Comparison of ENCODE assay signal across 8 cellular contexts in the genomic region with DNA sequence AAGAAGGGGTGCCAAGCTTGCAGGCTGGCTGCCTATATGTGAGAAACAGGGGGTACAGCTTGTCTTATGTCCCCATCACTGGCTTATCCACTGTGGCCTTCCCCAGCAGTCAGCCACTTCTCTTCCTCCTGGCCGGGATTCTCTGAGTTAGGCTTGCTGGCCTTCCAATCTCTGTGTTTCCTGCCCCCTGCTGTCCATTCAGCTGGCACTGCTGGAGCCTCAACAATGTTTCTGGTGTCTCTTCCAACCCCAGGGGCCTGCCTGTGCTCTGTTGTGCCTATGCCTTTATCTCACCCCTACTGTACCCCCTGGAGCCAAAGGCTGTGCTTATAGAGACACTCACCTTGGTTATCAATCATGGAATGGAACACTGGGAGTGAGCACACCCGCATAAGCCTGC. TPM values are rescaled to one million over a fixed set of nuclear protein-coding genes. Genes with fewer than 3 reads are reported as not detected.
DNase-seq lines count a peak whose midpoint lies in the region; ATAC-seq and TF ChIP-seq lines count a peak whose summit lies in the region.

No MANE protein-coding gene starts in this region.

- TF ChIP-seq EP300 in stomach (IDR thresholded peaks at IDR 0.05), result no peak

- no peak overlapping the region for H3K27ac ChIP-seq in A673 (ENCODE audit: low read depth, low read length, poor library complexity, severe bottlenecking)
- no peak overlapping the region for H3K27ac ChIP-seq in heart right ventricle
- H3K27ac ChIP-seq in stomach, result no peak overlapping the region

- CTCF ChIA-PET in A673 (lab: Charles Lee), result interaction anchor here (1.4 kb wide), 1 partner anchor 140 kb away, joined by 5 read pairs; no protein-coding TSS in a partner anchor

- 65 to 70% methylated on average over 2 of the region's 2 CpGs for WGBS in heart right ventricle, 2 donors
- WGBS in stomach, 5 donors, result 49 to 71% (median 63%) methylated on average over 2 of the region's 2 CpGs

- H3K4me3 ChIP-seq in A673 (ENCODE audit: low read depth, low read length, poor library complexity, severe bottlenecking) (no peak overlapping the region), heart right ventricle (no peak overlapping the region), stomach (no peak overlapping the region)

- no peaks in the 10 kb centered on the region for H3K9me3 ChIP-seq in A673 (ENCODE audit: low read depth, low read length, poor library complexity, severe bottlenecking)
- H3K9me3 ChIP-seq in heart right ventricle, result peaks cover 0 to 12% (median 0%) of the 10 kb centered on the region in 11 donors
- no peaks in the 10 kb centered on the region for H3K9me3 ChIP-seq in stomach

- H3K4me1 ChIP-seq in A673 (ENCODE audit: insufficient read depth, low read length, poor library complexity, severe bottlenecking) (peaks cover 5% of the 10 kb centered on the region), heart right ventricle (peaks cover 6 to 31% (median 26%) of the 10 kb centered on the region in 9 donors), stomach (peaks cover 0 to 26% (median 17%) of the 10 kb centered on the region in 4 donors)

- H3K36me3 ChIP-seq in A673 (ENCODE audit: insufficient read depth, low read length, poor library complexity, severe bottlenecking) (no peaks in the 10 kb centered on the region), heart right ventricle (no peaks in the 10 kb centered on the region), stomach (no peaks in the 10 kb centered on the region)

- TF ChIP-seq CTCF in A673 (conservative IDR thresholded peaks at IDR 0.05; ENCODE audit: low read depth, low read length) (peak; percentile 55), GM12873 (IDR thresholded peaks at IDR 0.05; ENCODE audit: insufficient read depth, low read depth, low read length, missing control alignments) (peak; percentile 40), heart right ventricle (IDR thresholded peaks at IDR 0.05) (peak in 8 of 9 donors; percentile 14 to 51 (median 38)), stomach (IDR thresholded peaks at IDR 0.05) (peak in 5 of 7 experiments; percentile 12 to 58 (median 31))

- TF ChIP-seq POLR2A in stomach (IDR thresholded peaks at IDR 0.05), result no peak

- no peaks in the 10 kb centered on the region for H3K27me3 ChIP-seq in A673 (replicated peaks; ENCODE audit: insufficient read depth, low read depth, low read length, poor library complexity)
- peaks cover 0 to 2% (median 0%) of the 10 kb centered on the region in 7 donors for H3K27me3 ChIP-seq in heart right ventricle
- no peaks in the 10 kb centered on the region for H3K27me3 ChIP-seq in stomach

- POLR2A ChIA-PET in A673 (lab: Charles Lee; ENCODE audit: low non-redundant PET), result no interaction called here

- no TSS peak for BruUV-seq in A673 (replicated peaks; lab: Mats Ljungman, UMichigan)

- peak; percentile 58 for DNase-seq in A673 (ENCODE audit: low spot score)
- no peak for DNase-seq in heart right ventricle
- DNase-seq in stomach, result peak; percentile 61
- no peak for DNase-seq in DMS79 treated with DMSO at 0.1 percent for 48 hours (lab: John Stamatoyannopoulos, UW)

- intact Hi-C loops in A673 (cut with micrococcal nuclease; ENCODE audit: unreplicated experiment) (loop anchor here (1.0 kb wide), 1 partner anchor 141 kb away; no protein-coding TSS in a partner anchor), heart right ventricle (cut with DNase I) (loop anchor here in 2 of 10 donors (5.0 kb wide), 2 partner anchors 42 to 67 kb away; no protein-coding TSS in a partner anchor), stomach (cut with DNase I; ENCODE audit: low total_unique reads) (no loop called here)

- peak; percentile 88 for ATAC-seq in SK-N-SH treated with all-trans-retinoic acid at 6 μM for 48 hours
- ATAC-seq in heart right ventricle, result peak in 4 of 8 donors; percentile 19 to 66 (median 46)
- no peak for ATAC-seq in GM21515 (IDR thresholded peaks at IDR 0.05; ENCODE audit: unreplicated experiment)
- ATAC-seq in HG02759 (IDR thresholded peaks at IDR 0.05; ENCODE audit: unreplicated experiment), result no peak

TF ChIP-seq in SK-N-SH treated with all-trans-retinoic acid at 6 μM for 48 hours, 23 proteins besides CTCF, POLR2A, EP300 and RAD21:
- TF ChIP-seq ZNF70 (CRISPR knock-in tag; IDR thresholded peaks at IDR 0.05) (no peak), ZC3H10 (CRISPR knock-in tag; IDR thresholded peaks at IDR 0.05) (no peak), ISL1 (CRISPR knock-in tag; IDR thresholded peaks at IDR 0.05) (no peak)
- TF ChIP-seq, protein P1, sequence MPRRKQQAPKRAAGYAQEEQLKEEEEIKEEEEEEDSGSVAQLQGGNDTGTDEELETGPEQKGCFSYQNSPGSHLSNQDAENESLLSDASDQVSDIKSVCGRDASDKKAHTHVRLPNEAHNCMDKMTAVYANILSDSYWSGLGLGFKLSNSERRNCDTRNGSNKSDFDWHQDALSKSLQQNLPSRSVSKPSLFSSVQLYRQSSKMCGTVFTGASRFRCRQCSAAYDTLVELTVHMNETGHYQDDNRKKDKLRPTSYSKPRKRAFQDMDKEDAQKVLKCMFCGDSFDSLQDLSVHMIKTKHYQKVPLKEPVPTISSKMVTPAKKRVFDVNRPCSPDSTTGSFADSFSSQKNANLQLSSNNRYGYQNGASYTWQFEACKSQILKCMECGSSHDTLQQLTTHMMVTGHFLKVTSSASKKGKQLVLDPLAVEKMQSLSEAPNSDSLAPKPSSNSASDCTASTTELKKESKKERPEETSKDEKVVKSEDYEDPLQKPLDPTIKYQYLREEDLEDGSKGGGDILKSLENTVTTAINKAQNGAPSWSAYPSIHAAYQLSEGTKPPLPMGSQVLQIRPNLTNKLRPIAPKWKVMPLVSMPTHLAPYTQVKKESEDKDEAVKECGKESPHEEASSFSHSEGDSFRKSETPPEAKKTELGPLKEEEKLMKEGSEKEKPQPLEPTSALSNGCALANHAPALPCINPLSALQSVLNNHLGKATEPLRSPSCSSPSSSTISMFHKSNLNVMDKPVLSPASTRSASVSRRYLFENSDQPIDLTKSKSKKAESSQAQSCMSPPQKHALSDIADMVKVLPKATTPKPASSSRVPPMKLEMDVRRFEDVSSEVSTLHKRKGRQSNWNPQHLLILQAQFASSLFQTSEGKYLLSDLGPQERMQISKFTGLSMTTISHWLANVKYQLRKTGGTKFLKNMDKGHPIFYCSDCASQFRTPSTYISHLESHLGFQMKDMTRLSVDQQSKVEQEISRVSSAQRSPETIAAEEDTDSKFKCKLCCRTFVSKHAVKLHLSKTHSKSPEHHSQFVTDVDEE (CRISPR knock-in tag; IDR thresholded peaks at IDR 0.05), result no peak

RNA-seq across cellular contexts. Expression of gene ANAPC13, which starts 36.5 kb away (rescaled TPM):
- 60.2 and 69.7 TPM in 2 replicates for total RNA-seq in A673 (2021)
- total RNA-seq in heart right ventricle, result 100 to 1,000 TPM in 1 of 10 donors, 10 to 100 TPM in 9; 68.2 to 119 (median 84.0) TPM
- 10 to 100 TPM; 25.7 to 81.3 TPM for polyA plus RNA-seq in heart right ventricle
- 10 to 100 TPM in 4 of 5 donors, 1 to 10 TPM in 1; 3.2 to 73.3 (median 29.9) TPM for total RNA-seq in stomach
- polyA plus RNA-seq in stomach, result 100 to 1,000 TPM in 1 of 3 donors, 10 to 100 TPM in 2; 57.6 to 130 (median 85.4) TPM

RNA-seq across cellular contexts. Expression of gene CEP63, which starts 36.6 kb away (rescaled TPM):
- total RNA-seq in A673 (2021) (29.2 and 31.8 TPM in 2 replicates), heart right ventricle (10 to 100 TPM; 27.6 to 38.8 (median 31.0) TPM), stomach (100 to 1,000 TPM in 1 of 5 donors, 10 to 100 TPM in 3, 1 to 10 TPM in 1; 8.1 to 104 (median 47.4) TPM)
- polyA plus RNA-seq in heart right ventricle (10 to 100 TPM; 20.1 to 24.9 TPM), stomach (10 to 100 TPM; 12.8 to 16.3 (median 14.7) TPM)

Comparison
In these comparisons a context has a peak if more than half of its experiments do, and no peak if none do; other contexts are left out.
1. DNase-seq: peak in A673 (single experiment) and stomach (single experiment); none in heart right ventricle (0 of 2) and DMS79 treated with DMSO at 0.1 percent for 48 hours (single experiment).
2. Peak in every context shown above with its lines, with median percentiles within 50 percentile points of each other: CTCF ChIP-seq.